Comparison of ENCODE assay signal across 8 cellular contexts in the genomic region with DNA sequence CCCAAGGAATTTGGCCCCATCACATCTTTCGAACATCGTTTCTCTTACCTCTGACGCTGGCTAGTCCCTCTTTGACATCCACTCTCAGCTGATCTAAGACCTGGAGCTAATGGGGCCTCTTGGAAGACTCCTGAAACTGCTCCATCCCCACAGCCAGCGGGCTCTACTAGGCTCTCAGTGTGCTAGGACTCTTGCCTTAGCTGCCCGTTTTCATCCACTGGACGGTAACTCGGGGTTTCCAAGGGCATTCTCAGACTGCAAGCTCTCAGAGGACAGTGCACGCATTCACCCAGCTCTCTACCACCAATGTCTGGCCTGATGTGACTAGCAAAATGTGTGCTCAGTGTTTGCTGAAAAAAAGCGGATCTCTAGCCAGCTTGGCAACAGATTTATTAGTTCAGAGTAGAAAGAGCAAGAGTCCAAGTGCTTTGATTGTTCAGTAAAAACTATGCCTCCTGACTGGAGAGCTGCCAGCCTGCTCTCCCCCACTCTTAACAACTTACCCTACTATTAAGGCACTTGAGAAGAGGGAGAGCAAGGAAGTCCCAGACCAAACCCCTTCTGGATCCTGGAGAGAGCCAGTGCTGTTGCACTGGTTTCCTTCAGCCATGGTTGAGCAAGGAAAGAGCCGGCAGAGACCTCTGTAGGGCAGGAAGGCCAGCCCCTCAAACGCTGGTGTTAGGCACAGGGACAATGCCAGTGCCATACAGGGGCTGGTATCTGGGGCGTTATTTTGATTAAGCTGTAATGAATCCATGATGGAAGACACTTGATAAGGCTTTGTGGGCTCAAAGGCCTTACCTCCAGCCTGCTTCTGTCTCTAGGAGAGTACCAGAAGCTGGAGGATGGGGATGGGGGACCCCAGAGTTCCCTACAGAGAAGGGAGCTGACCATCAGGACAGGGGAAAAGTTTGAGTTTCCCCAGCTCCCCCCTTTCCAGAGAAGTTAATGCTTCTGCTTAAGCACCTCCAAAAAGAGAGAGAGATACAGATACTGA. TPM values are rescaled to one million over a fixed set of nuclear protein-coding genes. Genes with fewer than 3 reads are reported as not detected.
DNase-seq lines count a peak whose midpoint lies in the region; ATAC-seq and TF ChIP-seq lines count a peak whose summit lies in the region.

No MANE protein-coding gene starts in this region.

- TF ChIP-seq CTCF in WI38 (IDR thresholded peaks at IDR 0.05; ENCODE audit: low read depth, low read length), result no peak
- no peak for TF ChIP-seq CTCF in glutamatergic neuron (IDR thresholded peaks at IDR 0.05; ENCODE audit: partially characterized antibody, unreplicated experiment)

- no peak for ATAC-seq in stimulated activated naive CD8-positive, alpha-beta T cell treated with anti-CD3 and anti-CD28 coated beads, Interleukin-15, Interleukin-2, amounts not matched to agents 100 U/mL and 50 U/mL, for 24 hours
- ATAC-seq in GM19397 (IDR thresholded peaks at IDR 0.05; ENCODE audit: unreplicated experiment), result no peak

- H3K4me3 Mint-ChIP-seq in stimulated activated naive CD8-positive, alpha-beta T cell treated with anti-CD3 and anti-CD28 coated beads, Interleukin-15, Interleukin-2, amounts not matched to agents 100 ng/mL and 50 ng/mL, for 24 hours, result peak overlapping the region; percentile 81
- H3K4me3 Mint-ChIP-seq in glutamatergic neuron (ENCODE audit: unreplicated experiment), result peak overlapping the region; percentile 90

- H3K36me3 Mint-ChIP-seq in stimulated activated naive CD8-positive, alpha-beta T cell treated with anti-CD3 and anti-CD28 coated beads, Interleukin-15, Interleukin-2, amounts not matched to agents 100 ng/mL and 50 ng/mL, for 24 hours (ENCODE audit: low read depth), result peaks cover 62% of the 10 kb centered on the region
- peaks cover 6% of the 10 kb centered on the region for H3K36me3 Mint-ChIP-seq in glutamatergic neuron (ENCODE audit: unreplicated experiment)

- no peaks in the 10 kb centered on the region for H3K27me3 Mint-ChIP-seq in stimulated activated naive CD8-positive, alpha-beta T cell treated with anti-CD3 and anti-CD28 coated beads, Interleukin-15, Interleukin-2, amounts not matched to agents 100 ng/mL and 50 ng/mL, for 24 hours
- H3K27me3 Mint-ChIP-seq in glutamatergic neuron (ENCODE audit: unreplicated experiment), result peaks cover 15% of the 10 kb centered on the region

- H3K9me3 Mint-ChIP-seq in stimulated activated naive CD8-positive, alpha-beta T cell treated with anti-CD3 and anti-CD28 coated beads, Interleukin-15, Interleukin-2, amounts not matched to agents 100 ng/mL and 50 ng/mL, for 24 hours, result no peaks in the 10 kb centered on the region
- peaks cover 14% of the 10 kb centered on the region for H3K9me3 Mint-ChIP-seq in glutamatergic neuron (ENCODE audit: unreplicated experiment)

- H3K27ac Mint-ChIP-seq in stimulated activated naive CD8-positive, alpha-beta T cell treated with anti-CD3 and anti-CD28 coated beads, Interleukin-15, Interleukin-2, amounts not matched to agents 100 ng/mL and 50 ng/mL, for 24 hours, result peak overlapping the region; percentile 88
- peak overlapping the region; percentile 99 for H3K27ac Mint-ChIP-seq in glutamatergic neuron (ENCODE audit: unreplicated experiment)

- peaks cover 53% of the 10 kb centered on the region for H3K4me1 Mint-ChIP-seq in stimulated activated naive CD8-positive, alpha-beta T cell treated with anti-CD3 and anti-CD28 coated beads, Interleukin-15, Interleukin-2, amounts not matched to agents 100 ng/mL and 50 ng/mL, for 24 hours (ENCODE audit: low read depth)
- peaks cover 12% of the 10 kb centered on the region for H3K4me1 Mint-ChIP-seq in glutamatergic neuron (ENCODE audit: low read depth, unreplicated experiment)

- H3K4me3 ChIP-seq in WI38 (ENCODE audit: low read depth, low read length), result peak overlapping the region; percentile 55
- peak overlapping the region; percentile 53 for H3K4me3 ChIP-seq in skeletal muscle cell (ENCODE audit: low read depth, low read length)

- DNase-seq in stimulated activated naive CD8-positive, alpha-beta T cell treated with anti-CD3 and anti-CD28 coated beads, Interleukin-15, Interleukin-2, amounts not matched to agents 100 U/mL and 50 U/mL, for 24 hours, result no peak
- DNase-seq in glutamatergic neuron (no peak), skeletal muscle cell (ENCODE audit: low read depth) (no peak), DMS 273 treated with DMSO at 0.1 percent for 48 hours (lab: John Stamatoyannopoulos, UW) (no peak), SW480 (ENCODE audit: low spot score) (no peak)

RNA-seq across cellular contexts. Expression of gene RELA, which starts 9.2 kb away (rescaled TPM):
- 61.2 TPM for total RNA-seq in glutamatergic neuron (ENCODE audit: unreplicated experiment)

RNA-seq across cellular contexts. Expression of gene SIPA1, which starts 15.6 kb away (rescaled TPM):
- 21.4 TPM for total RNA-seq in glutamatergic neuron (ENCODE audit: unreplicated experiment)

RNA-seq across cellular contexts. Expression of gene PCNX3, which starts 38.0 kb away (rescaled TPM):
- 43.3 TPM for total RNA-seq in glutamatergic neuron (ENCODE audit: unreplicated experiment)

RNA-seq across cellular contexts. Expression of gene MAP3K11, which starts 39.5 kb away (rescaled TPM):
- 58.6 TPM for total RNA-seq in glutamatergic neuron (ENCODE audit: unreplicated experiment)

RNA-seq across cellular contexts. Expression of gene KCNK7, which starts 57.9 kb away (rescaled TPM):
- total RNA-seq in glutamatergic neuron (ENCODE audit: unreplicated experiment), result 0.69 TPM
